In genomic region chr11:3949132-3949531, GRCh38 we compare ENCODE assay signal across 10 cellular contexts.
DNase-seq lines count a peak whose midpoint lies in the region; ATAC-seq and TF ChIP-seq lines count a peak whose summit lies in the region.
"Had no signal": no experiment of that assay in that cellular context is flagged by ENCODE, and none has a peak within 500 bp of the region (broad histone marks: within the 10 kb centered on the region; RNA-seq: fewer than 3 reads in every experiment).

No MANE protein-coding gene starts in this region.

- no peak overlapping the region for H3K4me3 Mint-ChIP-seq in activated T-cell treated with anti-CD3 and anti-CD28 coated beads, Interleukin-2, amount 50 U/mL, for 24 hours
- peak overlapping the region; percentile 32 to 44 for H3K4me3 Mint-ChIP-seq in stimulated activated naive CD8-positive, alpha-beta T cell treated with anti-CD3 and anti-CD28 coated beads, Interleukin-15, amount 100 ng/mL, for 72 hours

- no peaks in the 10 kb centered on the region for H3K27me3 ChIP-seq in vagina

- H3K27me3 Mint-ChIP-seq in activated T-cell treated with anti-CD3 and anti-CD28 coated beads, Interleukin-2, amount 50 U/mL, for 24 hours, result no peaks in the 10 kb centered on the region
- H3K27me3 Mint-ChIP-seq in stimulated activated naive CD8-positive, alpha-beta T cell treated with anti-CD3 and anti-CD28 coated beads, Interleukin-15, amount 100 ng/mL, for 72 hours, result no peaks in the 10 kb centered on the region

- H3K27ac ChIP-seq in vagina, result no peak overlapping the region
- H3K27ac ChIP-seq: HL-60 had no signal

- H3K4me1 Mint-ChIP-seq in activated T-cell treated with anti-CD3 and anti-CD28 coated beads, Interleukin-2, amount 50 U/mL, for 24 hours (ENCODE audit: low read depth), result peaks cover 92% of the 10 kb centered on the region
- H3K4me1 Mint-ChIP-seq in stimulated activated naive CD8-positive, alpha-beta T cell treated with anti-CD3 and anti-CD28 coated beads, Interleukin-15, amount 100 ng/mL, for 72 hours, result peaks cover 95% of the 10 kb centered on the region

- TF ChIP-seq CTCF in vagina (IDR thresholded peaks at IDR 0.05), result no peak

- TF ChIP-seq POLR2A in vagina (IDR thresholded peaks at IDR 0.05), result no peak

- no peaks in the 10 kb centered on the region for H3K36me3 ChIP-seq in vagina

- peaks cover 93% of the 10 kb centered on the region for H3K4me1 ChIP-seq in vagina

- intact Hi-C loops in vagina (cut with DNase I), result loop anchor here (10.0 kb wide), 1 partner anchor 94 kb away; the partner anchor contains the start of gene STIM1
- intact Hi-C loops in left colon (cut with DNase I, micrococcal nuclease), result no loop called here

- ATAC-seq in HG03045 (IDR thresholded peaks at IDR 0.05; ENCODE audit: unreplicated experiment) (peak; percentile 61), left colon (no peak)
- ATAC-seq in stimulated activated naive CD8-positive, alpha-beta T cell treated with anti-CD3 and anti-CD28 coated beads, Interleukin-15, amount 100 ng/mL, for 72 hours, result peak; percentile 86

- H3K9me3 ChIP-seq in vagina, result no peaks in the 10 kb centered on the region

- no peak overlapping the region for H3K4me3 ChIP-seq in vagina

- peaks cover 7% of the 10 kb centered on the region for H3K9me3 Mint-ChIP-seq in activated T-cell treated with anti-CD3 and anti-CD28 coated beads, Interleukin-2, amount 50 U/mL, for 24 hours
- H3K9me3 Mint-ChIP-seq in stimulated activated naive CD8-positive, alpha-beta T cell treated with anti-CD3 and anti-CD28 coated beads, Interleukin-15, amount 100 ng/mL, for 72 hours, result peaks cover 0 to 2% of the 10 kb centered on the region in 2 donors

- DNase-seq in activated T-cell treated with anti-CD3 and anti-CD28 coated beads, Interleukin-2, amount 50 U/mL, for 24 hours, result no peak
- DNase-seq in activated T-cell treated with anti-CD3 and anti-CD28 coated beads for 4 hours (no peak), RPMI8226 (peak; percentile 68), GOT3 (lab: John Stamatoyannopoulos, UW) (no peak), vagina (ENCODE audit: extremely low spot score in 2 of 2) (no peak), left colon (no peak)
- DNase-seq in stimulated activated naive CD8-positive, alpha-beta T cell treated with anti-CD3 and anti-CD28 coated beads, Interleukin-15, amount 100 ng/mL, for 72 hours, result peak in 1 of 2 donors; percentile 55
- DNase-seq: T-helper 9 cell had no signal

- peaks cover 57% of the 10 kb centered on the region for H3K36me3 Mint-ChIP-seq in activated T-cell treated with anti-CD3 and anti-CD28 coated beads, Interleukin-2, amount 50 U/mL, for 24 hours (ENCODE audit: low read depth)

- H3K27ac Mint-ChIP-seq in activated T-cell treated with anti-CD3 and anti-CD28 coated beads, Interleukin-2, amount 50 U/mL, for 24 hours, result peak overlapping the region; percentile 86
- H3K27ac Mint-ChIP-seq in stimulated activated naive CD8-positive, alpha-beta T cell treated with anti-CD3 and anti-CD28 coated beads, Interleukin-15, amount 100 ng/mL, for 72 hours, result peak overlapping the region in 1 of 2 donors; percentile 6
